ENCODE assay signal across 21 cellular contexts in genomic region chr15:31333820-31334219, GRCh38. TPM values are rescaled to one million over a fixed set of nuclear protein-coding genes. Genes with fewer than 3 reads are reported as not detected.
DNase-seq lines count a peak whose midpoint lies in the region; ATAC-seq and TF ChIP-seq lines count a peak whose summit lies in the region.
"Had no signal": no experiment of that assay in that cellular context is flagged by ENCODE, and none has a peak within 500 bp of the region (broad histone marks: within the 10 kb centered on the region; RNA-seq: fewer than 3 reads in every experiment).

No MANE protein-coding gene starts in this region.

- H3K4me2 ChIP-seq in BLaER1 treated with 17β-estradiol and CSF1 and Interleukin-3, amounts not matched to agents 10 nM and 100 nM, result peak overlapping the region; percentile 87 to 98 (median 94); a peak in 20 of 22 replicates
- H3K4me2 ChIP-seq: PC-9 had no signal

- no TSS peak for BruUV-seq in Calu3 (replicated peaks; lab: Mats Ljungman, UMichigan)

- H3K27me3 Mint-ChIP-seq in CD4-positive, alpha-beta T cell, result no peaks in the 10 kb centered on the region
- no peaks in the 10 kb centered on the region for H3K27me3 Mint-ChIP-seq in Calu3 (ENCODE audit: unreplicated experiment)
- H3K27me3 Mint-ChIP-seq: stimulated activated naive CD8-positive, alpha-beta T cell treated with anti-CD3 and anti-CD28 coated beads, Interleukin-15, amount 100 ng/mL, for 72 hours had no signal

- no peaks in the 10 kb centered on the region for H3K27me3 ChIP-seq in BLaER1 treated with 17β-estradiol and CSF1 and Interleukin-3, amounts not matched to agents 10 nM and 100 nM
- H3K27me3 ChIP-seq in CD4-positive, alpha-beta T cell (ENCODE audit: control insufficient read depth, insufficient read depth, low read length), result no peaks in the 10 kb centered on the region
- H3K27me3 ChIP-seq in body of pancreas, result no peaks in the 10 kb centered on the region
- H3K27me3 ChIP-seq in psoas muscle (ENCODE audit: insufficient read depth in 3 of 3, low read length in 2 of 3), result no peaks in the 10 kb centered on the region
- H3K27me3 ChIP-seq: ascending aorta had no signal

- H3K4me3 Mint-ChIP-seq in CD4-positive, alpha-beta T cell, result peak overlapping the region; percentile 51
- H3K4me3 Mint-ChIP-seq in Calu3 (ENCODE audit: low read depth, unreplicated experiment), result no peak overlapping the region
- H3K4me3 Mint-ChIP-seq: stimulated activated naive CD8-positive, alpha-beta T cell treated with anti-CD3 and anti-CD28 coated beads, Interleukin-15, amount 100 ng/mL, for 72 hours had no signal

- H3K4me1 Mint-ChIP-seq in CD4-positive, alpha-beta T cell (ENCODE audit: low read depth), result peaks cover 98% of the 10 kb centered on the region
- no peaks in the 10 kb centered on the region for H3K4me1 Mint-ChIP-seq in Calu3 (ENCODE audit: low read depth, unreplicated experiment)

- WGBS in body of pancreas, 2 donors, result 86 to 87% methylated on average over 3 of the region's 3 CpGs
- 94 to 97% (median 96%) methylated on average over 3 of the region's 3 CpGs for WGBS in psoas muscle, 3 donors

- no peak overlapping the region for H3K27ac ChIP-seq in BLaER1 treated with 17β-estradiol and CSF1 and Interleukin-3, amounts not matched to agents 10 nM and 100 nM
- peak overlapping the region; percentile 37 for H3K27ac ChIP-seq in CD4-positive, alpha-beta T cell (ENCODE audit: low read depth, low read length)
- H3K27ac ChIP-seq in body of pancreas (peak overlapping the region; percentile 15 to 100 (median 98)), psoas muscle (peak overlapping the region; percentile 23)
- H3K27ac ChIP-seq: ascending aorta, PC-9 had no signal

- no peak for ATAC-seq in CD4-positive, alpha-beta T cell (ENCODE audit: poor library complexity)
- ATAC-seq in body of pancreas (no peak), psoas muscle (no peak)
- ATAC-seq: HCT116; stimulated activated naive CD8-positive, alpha-beta T cell treated with anti-CD3 and anti-CD28 coated beads, Interleukin-15, amount 100 ng/mL, for 72 hours had no signal

- peaks cover 98 to 100% (median 100%) of the 10 kb centered on the region in 11 experiments for H4K20me1 ChIP-seq in BLaER1 treated with 17β-estradiol and CSF1 and Interleukin-3, amounts not matched to agents 10 nM and 100 nM

- DNase-seq in CD4-positive, alpha-beta T cell, result no peak
- DNase-seq in body of pancreas, result no peak
- DNase-seq in psoas muscle, result no peak
- DNase-seq in Calu3, result no peak
- DNase-seq in NCI-H1930 (lab: John Stamatoyannopoulos, UW), result no peak
- DNase-seq in NOMO-1 treated with dmso at 0.1 percent for 144 hours (lab: John Stamatoyannopoulos, UW; ENCODE audit: unreplicated experiment), result no peak
- DNase-seq: activated CD4-positive, CD25-positive, alpha-beta regulatory T cell treated with anti-CD3 and anti-CD28 coated beads, Interleukin-2, amount 50 U/mL, for 72 hours; activated effector memory CD4-positive, alpha-beta T cell treated with anti-CD3 and anti-CD28 coated beads, Interleukin-2, amount 50 U/mL, for 16 hours; AML-193; DMS153; KBM-7; NCI-H1092; NCI-H2107; NCI-H69; occipital lobe; PC-9; stimulated activated CD4-positive, alpha-beta T cell treated with anti-CD3 and anti-CD28 coated beads, Interleukin-2, amount 100 ng/mL, for 24 hours; stimulated activated naive CD8-positive, alpha-beta T cell treated with anti-CD3 and anti-CD28 coated beads, Interleukin-15, amount 100 ng/mL, for 72 hours had no signal

- no peaks in the 10 kb centered on the region for H3K9me3 Mint-ChIP-seq in CD4-positive, alpha-beta T cell
- H3K9me3 Mint-ChIP-seq in Calu3 (ENCODE audit: low read depth, unreplicated experiment), result no peaks in the 10 kb centered on the region
- H3K9me3 Mint-ChIP-seq: stimulated activated naive CD8-positive, alpha-beta T cell treated with anti-CD3 and anti-CD28 coated beads, Interleukin-15, amount 100 ng/mL, for 72 hours had no signal

- peaks cover 76% of the 10 kb centered on the region for H3K36me3 Mint-ChIP-seq in CD4-positive, alpha-beta T cell (ENCODE audit: low read depth)
- H3K36me3 Mint-ChIP-seq in Calu3 (ENCODE audit: insufficient read depth, unreplicated experiment), result peaks cover 6% of the 10 kb centered on the region

- no peak for TF ChIP-seq POLR2A in body of pancreas (IDR thresholded peaks at IDR 0.05)

- no peaks in the 10 kb centered on the region for H3K9me3 ChIP-seq in BLaER1 treated with 17β-estradiol and CSF1 and Interleukin-3, amounts not matched to agents 10 nM and 100 nM (replicated peaks in 1 of 11)
- H3K9me3 ChIP-seq in CD4-positive, alpha-beta T cell (ENCODE audit: control insufficient read depth, low read length), result no peaks in the 10 kb centered on the region
- H3K9me3 ChIP-seq in body of pancreas (no peaks in the 10 kb centered on the region), psoas muscle (no peaks in the 10 kb centered on the region)
- H3K9me3 ChIP-seq: ascending aorta had no signal

- no peak for TF ChIP-seq CTCF in CD4-positive, alpha-beta T cell (IDR thresholded peaks at IDR 0.05)
- TF ChIP-seq CTCF in body of pancreas (IDR thresholded peaks at IDR 0.05) (no peak), psoas muscle (IDR thresholded peaks at IDR 0.05) (no peak), Calu3 (IDR thresholded peaks at IDR 0.05; ENCODE audit: unreplicated experiment) (no peak)

- H3K27ac Mint-ChIP-seq in CD4-positive, alpha-beta T cell, result peak overlapping the region; percentile 97
- no peak overlapping the region for H3K27ac Mint-ChIP-seq in Calu3 (ENCODE audit: unreplicated experiment)
- H3K27ac Mint-ChIP-seq: stimulated activated naive CD8-positive, alpha-beta T cell treated with anti-CD3 and anti-CD28 coated beads, Interleukin-15, amount 100 ng/mL, for 72 hours had no signal

- peaks cover 93 to 100% (median 99%) of the 10 kb centered on the region in 10 experiments for H3K4me1 ChIP-seq in BLaER1 treated with 17β-estradiol and CSF1 and Interleukin-3, amounts not matched to agents 10 nM and 100 nM
- H3K4me1 ChIP-seq in body of pancreas (peaks cover 96% of the 10 kb centered on the region), psoas muscle (peaks cover 76% of the 10 kb centered on the region)

- intact Hi-C loops in CD4-positive, alpha-beta T cell (cut with DNase I, micrococcal nuclease), result no loop called here
- intact Hi-C loops in body of pancreas (cut with DNase I) (no loop called here), psoas muscle (cut with DNase I) (no loop called here), Calu3 (cut with micrococcal nuclease; ENCODE audit: unreplicated experiment) (no loop called here)

- no peak overlapping the region for H3K4me3 ChIP-seq in BLaER1 treated with 17β-estradiol and CSF1 and Interleukin-3, amounts not matched to agents 10 nM and 100 nM
- H3K4me3 ChIP-seq in body of pancreas (no peak overlapping the region), psoas muscle (no peak overlapping the region)
- H3K4me3 ChIP-seq: ascending aorta, PC-9 had no signal

- POLR2A ChIA-PET in CD4-positive, alpha-beta T cell (lab: Charles Lee), result interaction anchor here (5.1 kb wide), 1 partner anchor 26 kb away, joined by 37 read pairs; no protein-coding TSS in a partner anchor

- H3K36me3 ChIP-seq in BLaER1 treated with 17β-estradiol and CSF1 and Interleukin-3, amounts not matched to agents 10 nM and 100 nM, result peaks cover 0 to 55% (median 23%) of the 10 kb centered on the region in 11 experiments; a peak in 17 of 22 replicates
- H3K36me3 ChIP-seq in body of pancreas (replicated peaks in 1 of 2; ENCODE audit: insufficient read depth in 1 of 2, low read depth in 2 of 2), result no peaks in the 10 kb centered on the region
- no peaks in the 10 kb centered on the region for H3K36me3 ChIP-seq in psoas muscle (ENCODE audit: insufficient read depth in 1 of 2, low read depth in 1 of 2)
- H3K36me3 ChIP-seq: ascending aorta had no signal

- H3K9ac ChIP-seq in BLaER1 treated with 17β-estradiol and CSF1 and Interleukin-3, amounts not matched to agents 10 nM and 100 nM, result no peak overlapping the region

- CTCF ChIA-PET in CD4-positive, alpha-beta T cell (lab: Charles Lee), result interaction anchor here (1.3 kb wide), 1 partner anchor 32 kb away, joined by 3 read pairs; no protein-coding TSS in a partner anchor
- CTCF ChIA-PET in Calu3 (lab: Charles Lee), result no interaction called here

RNA-seq across cellular contexts. Expression of gene KLF13, which starts 7.2 kb away (rescaled TPM):
- 100 to 1,000 TPM; 284 to 308 TPM for total RNA-seq in CD4-positive, alpha-beta T cell
- total RNA-seq in body of pancreas (10 to 100 TPM; 25.7 to 38.4 TPM), psoas muscle (10 to 100 TPM; 11.9 to 45.6 (median 25.2) TPM), Calu3 (2022) (14.1 and 22.9 TPM in 2 replicates)
- polyA plus RNA-seq in psoas muscle, result 10 to 100 TPM; 14.5 to 29.0 (median 20.4) TPM

Comparison
In these comparisons a context has a peak if more than half of its experiments do, and no peak if none do; other contexts are left out.
1. H3K27ac ChIP-seq: peak in CD4-positive, alpha-beta T cell (single experiment), body of pancreas (4 of 4) and psoas muscle (single experiment); none in BLaER1 treated with 17β-estradiol and CSF1 and Interleukin-3, amounts not matched to agents 10 nM and 100 nM (0 of 11).
2. RNA of gene KLF13, which starts 7.2 kb away (total RNA-seq): 284 to 308 TPM in CD4-positive, alpha-beta T cell; 25.7 to 38.4 TPM in body of pancreas, 11.9 to 45.6 TPM in psoas muscle and 14.1 to 22.9 TPM in Calu3; every median in the first group is over 4 times any median in the second.